ENCODE assay signal across 1 cellular context in genomic region chr1:148354909-148355308, GRCh38.
TF ChIP-seq lines count a peak whose summit lies in the region.

No MANE protein-coding gene starts in this region.

TF ChIP-seq in SK-N-SH treated with all-trans-retinoic acid at 6 μM for 48 hours, 23 proteins besides CTCF, POLR2A, EP300 and RAD21 (continued from another document):
- TF ChIP-seq POU6F1 (CRISPR knock-in tag; IDR thresholded peaks at IDR 0.05; ENCODE audit: borderline replicate concordance, low read depth) (no peak), RARB (CRISPR knock-in tag; IDR thresholded peaks at IDR 0.05) (no peak), ARNTL (CRISPR knock-in tag; IDR thresholded peaks at IDR 0.05; ENCODE audit: borderline replicate concordance, low read depth) (no peak), TSHZ2 (CRISPR knock-in tag; IDR thresholded peaks at IDR 0.05) (no peak), BACH2 (CRISPR knock-in tag; IDR thresholded peaks at IDR 0.05; ENCODE audit: borderline replicate concordance) (no peak), PATZ1 (CRISPR knock-in tag; IDR thresholded peaks at IDR 0.05; ENCODE audit: borderline replicate concordance) (no peak), ISL1 (CRISPR knock-in tag; IDR thresholded peaks at IDR 0.05) (no peak), OSR1 (CRISPR knock-in tag; IDR thresholded peaks at IDR 0.05) (no peak), CREB5 (CRISPR knock-in tag; IDR thresholded peaks at IDR 0.05; ENCODE audit: low read depth) (no peak), ZC3H10 (CRISPR knock-in tag; IDR thresholded peaks at IDR 0.05) (no peak), ZFP3 (CRISPR knock-in tag; IDR thresholded peaks at IDR 0.05) (no peak)
